23 cellular contexts compared by ENCODE assay signal in the genomic region with DNA sequence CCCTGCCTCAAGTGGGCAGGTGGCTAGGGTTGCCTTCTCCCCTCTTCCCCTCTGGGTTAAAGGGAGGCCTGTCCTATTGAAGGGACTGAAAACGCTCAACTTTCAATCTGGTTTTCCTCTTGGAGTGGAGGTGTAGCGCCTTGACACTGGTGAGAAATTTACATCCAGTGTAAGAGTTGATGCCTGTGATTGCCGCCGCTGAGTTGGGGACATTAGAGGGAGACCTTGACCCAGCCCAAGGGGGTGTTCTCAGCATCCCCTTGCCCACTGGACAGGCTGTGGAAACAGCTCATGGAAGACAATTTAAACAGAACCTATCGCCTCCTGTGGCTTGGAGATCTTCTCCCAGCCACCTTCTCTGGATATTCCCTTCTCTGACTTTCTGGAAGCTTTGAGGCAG.
"Had no signal": no experiment of that assay in that cellular context is flagged by ENCODE, and none has a peak within 500 bp of the region (broad histone marks: within the 10 kb centered on the region; RNA-seq: fewer than 3 reads in every experiment).

No MANE protein-coding gene starts in this region.

- H3K27me3 Mint-ChIP-seq: stimulated activated naive CD8-positive, alpha-beta T cell treated with anti-CD3 and anti-CD28 coated beads, Interleukin-15, Interleukin-2, amounts not matched to agents 100 ng/mL and 50 ng/mL, for 24 hours; type B pancreatic cell had no signal

- H3K4me3 Mint-ChIP-seq: immature natural killer cell; mesothelial cell of epicardium; naive B cell; natural killer cell; neural crest cell; stimulated activated effector memory CD8-positive, alpha-beta T cell treated with anti-CD3 and anti-CD28 coated beads, Interleukin-12 subunit alpha, Interleukin-12 subunit beta, amount 100 ng/mL, for 72 hours; stimulated activated naive CD8-positive, alpha-beta T cell treated with anti-CD3 and anti-CD28 coated beads, Interleukin-15, Interleukin-2, amounts not matched to agents 100 ng/mL and 50 ng/mL, for 24 hours; type B pancreatic cell had no signal

- ATAC-seq: natural killer cell; stimulated activated effector memory CD8-positive, alpha-beta T cell treated with anti-CD3 and anti-CD28 coated beads, Interleukin-12 subunit alpha, Interleukin-12 subunit beta, amount 100 ng/mL, for 72 hours had no signal

- H3K4me1 Mint-ChIP-seq: immature natural killer cell; naive B cell; natural killer cell; stimulated activated effector memory CD8-positive, alpha-beta T cell treated with anti-CD3 and anti-CD28 coated beads, Interleukin-12 subunit alpha, Interleukin-12 subunit beta, amount 100 ng/mL, for 72 hours had no signal

- H3K9me3 Mint-ChIP-seq: immature natural killer cell; mesothelial cell of epicardium; naive B cell; natural killer cell; neural crest cell; stimulated activated effector memory CD8-positive, alpha-beta T cell treated with anti-CD3 and anti-CD28 coated beads, Interleukin-12 subunit alpha, Interleukin-12 subunit beta, amount 100 ng/mL, for 72 hours; stimulated activated naive CD8-positive, alpha-beta T cell treated with anti-CD3 and anti-CD28 coated beads, Interleukin-15, Interleukin-2, amounts not matched to agents 100 ng/mL and 50 ng/mL, for 24 hours; type B pancreatic cell had no signal

- DNase-seq: hypothalamus; immature natural killer cell; left lung; mesendoderm; naive B cell; natural killer cell; nucleus accumbens; posterior cingulate gyrus; retina; stimulated activated CD4-positive, alpha-beta T cell treated with anti-CD3 and anti-CD28 coated beads, Interleukin-4, amount 100 ng/mL, for 24 hours; stimulated activated naive CD4-positive, alpha-beta T cell had no signal

- H3K4me3 ChIP-seq: heart left ventricle, left lung, lung, prostate gland, skin epidermis, tibial nerve had no signal

- FAIRE-seq: islet of Langerhans, kidney had no signal

- H3K4me1 ChIP-seq: prostate gland had no signal

- H3K27ac Mint-ChIP-seq: immature natural killer cell; mesothelial cell of epicardium; naive B cell; natural killer cell; stimulated activated effector memory CD8-positive, alpha-beta T cell treated with anti-CD3 and anti-CD28 coated beads, Interleukin-12 subunit alpha, Interleukin-12 subunit beta, amount 100 ng/mL, for 72 hours; stimulated activated naive CD8-positive, alpha-beta T cell treated with anti-CD3 and anti-CD28 coated beads, Interleukin-15, Interleukin-2, amounts not matched to agents 100 ng/mL and 50 ng/mL, for 24 hours; type B pancreatic cell had no signal

- H3K27me3 ChIP-seq: left lung, tibial nerve had no signal

- H3K9me3 ChIP-seq: heart left ventricle, left lung, prostate gland, tibial nerve had no signal

- H3K36me3 ChIP-seq: heart left ventricle, left lung, prostate gland, tibial nerve had no signal

- H3K36me3 Mint-ChIP-seq: immature natural killer cell; mesothelial cell of epicardium; naive B cell; natural killer cell; stimulated activated effector memory CD8-positive, alpha-beta T cell treated with anti-CD3 and anti-CD28 coated beads, Interleukin-12 subunit alpha, Interleukin-12 subunit beta, amount 100 ng/mL, for 72 hours; type B pancreatic cell had no signal

- H3K27ac ChIP-seq: left lung, prostate gland had no signal
